8 cellular contexts compared by ENCODE assay signal in genomic region chr7:40134428-40135423, GRCh38. TPM values are rescaled to one million over a fixed set of nuclear protein-coding genes. Genes with fewer than 3 reads are reported as not detected.
DNase-seq lines count a peak whose midpoint lies in the region; ATAC-seq and TF ChIP-seq lines count a peak whose summit lies in the region.

Gene MPLKIP, minus strand, starts transcription at chr7:40134622. Its CDS starts 55 bp downstream, at chr7:40134567.
Gene SUGCT, plus strand, starts transcription at chr7:40135005.

- POLR2A ChIA-PET in activated CD4-positive, alpha-beta T cell treated with anti-CD3 and anti-CD28 coated beads, Interleukin-2, amount 10 ng/mL, durations not matched to agents 7 days and 5 days (lab: Charles Lee) = no interaction called here

- H3K4me1 ChIP-seq in left lung = peaks cover 12 to 30% of the 10 kb centered on the region in 2 donors

- H3K4me1 Mint-ChIP-seq in activated CD4-positive, alpha-beta T cell treated with anti-CD3 and anti-CD28 coated beads, Interleukin-2, amount 10 ng/mL, durations not matched to agents 7 days and 5 days = peaks cover 19% of the 10 kb centered on the region

- H3K4me3 ChIP-seq in left lung = peak within 1 kb of the TSS; percentile 82 to 89

- no peaks in the 10 kb centered on the region for H3K36me3 ChIP-seq in left lung

- H3K4me3 Mint-ChIP-seq in activated CD4-positive, alpha-beta T cell treated with anti-CD3 and anti-CD28 coated beads, Interleukin-2, amount 10 ng/mL, durations not matched to agents 7 days and 5 days = peak within 1 kb of the TSS; percentile 95

- H3K27ac ChIP-seq in C4-2B (peak within 1 kb of the TSS; percentile 78), left lung (peak within 1 kb of the TSS; percentile 87 to 95)

- peaks cover 0 to 16% of the 10 kb centered on the region in 2 donors for H3K27me3 ChIP-seq in left lung

- no peaks in the 10 kb centered on the region for H3K9me3 ChIP-seq in left lung

- H3K27ac Mint-ChIP-seq in activated CD4-positive, alpha-beta T cell treated with anti-CD3 and anti-CD28 coated beads, Interleukin-2, amount 10 ng/mL, durations not matched to agents 7 days and 5 days = peak within 1 kb of the TSS; percentile 96

- TF ChIP-seq CTCF in C4-2B (conservative IDR thresholded peaks at IDR 0.05) (peak; percentile 99), left lung (IDR thresholded peaks at IDR 0.05) (peak; percentile 98 to 100)

- peaks cover 3% of the 10 kb centered on the region for H3K27me3 Mint-ChIP-seq in activated CD4-positive, alpha-beta T cell treated with anti-CD3 and anti-CD28 coated beads, Interleukin-2, amount 10 ng/mL, durations not matched to agents 7 days and 5 days

- peak; percentile 92 for ATAC-seq in GM19324 (IDR thresholded peaks at IDR 0.05; ENCODE audit: low FRiP score, unreplicated experiment)
- peak; percentile 89 for ATAC-seq in HG03460 (IDR thresholded peaks at IDR 0.05; ENCODE audit: unreplicated experiment)
- peak; percentile 99 for ATAC-seq in left lung

- H3K36me3 Mint-ChIP-seq in activated CD4-positive, alpha-beta T cell treated with anti-CD3 and anti-CD28 coated beads, Interleukin-2, amount 10 ng/mL, durations not matched to agents 7 days and 5 days (ENCODE audit: low read depth) = peaks cover 13% of the 10 kb centered on the region

- intact Hi-C loops in left lung (cut with DNase I) = no loop called here

- CTCF ChIA-PET in activated CD4-positive, alpha-beta T cell treated with anti-CD3 and anti-CD28 coated beads, Interleukin-2, amount 10 ng/mL, durations not matched to agents 7 days and 5 days (lab: Charles Lee) = interaction anchor here (0.6 to 3.0 kb wide), 20 partner anchors 10 to 555 kb away, joined by 3 to 12 read pairs (median 4); partner anchors contain the start of gene CDK13

- DNase-seq in NCI-H524 (lab: John Stamatoyannopoulos, UW) = peak; percentile 72 to 84
- DNase-seq in activated CD4-positive, alpha-beta T cell treated with anti-CD3 and anti-CD28 coated beads, Interleukin-2, amount 10 ng/mL, durations not matched to agents 7 days and 5 days = peak; percentile 88
- DNase-seq in dedifferentiated amniotic fluid mesenchymal stem cell (ENCODE audit: extremely low spot score) = peak; percentile 76
- DNase-seq in left lung = peak; percentile 84 to 96
- DNase-seq in stimulated activated CD4-positive, alpha-beta T cell treated with anti-CD3 and anti-CD28 coated beads, Interleukin-2, amount 100 ng/mL, for 4 hours (ENCODE audit: low read depth) = peak; percentile 74

- no peaks in the 10 kb centered on the region for H3K9me3 Mint-ChIP-seq in activated CD4-positive, alpha-beta T cell treated with anti-CD3 and anti-CD28 coated beads, Interleukin-2, amount 10 ng/mL, durations not matched to agents 7 days and 5 days

RNA-seq across cellular contexts. Expression of gene MPLKIP, which starts in this region (rescaled TPM):
- total RNA-seq in activated CD4-positive, alpha-beta T cell treated with anti-CD3 and anti-CD28 coated beads, Interleukin-2, amount 10 ng/mL, durations not matched to agents 7 days and 5 days = 10 to 100 TPM; 30.9 to 38.4 TPM
- 10 to 100 TPM; 28.0 to 29.4 TPM for total RNA-seq in left lung

RNA-seq across cellular contexts. Expression of gene SUGCT, which starts in this region (rescaled TPM):
- total RNA-seq in activated CD4-positive, alpha-beta T cell treated with anti-CD3 and anti-CD28 coated beads, Interleukin-2, amount 10 ng/mL, durations not matched to agents 7 days and 5 days = not detected
- 1 to 10 TPM; 2.0 to 4.2 TPM for total RNA-seq in left lung

Comparison
In these comparisons a context has a peak if more than half of its experiments do, and no peak if none do; other contexts are left out.
1. Peak in every context shown above with its lines: DNase-seq, ATAC-seq, H3K4me3 ChIP-seq and H3K27ac ChIP-seq.